ENCODE assay signal across 19 cellular contexts in the genomic region with DNA sequence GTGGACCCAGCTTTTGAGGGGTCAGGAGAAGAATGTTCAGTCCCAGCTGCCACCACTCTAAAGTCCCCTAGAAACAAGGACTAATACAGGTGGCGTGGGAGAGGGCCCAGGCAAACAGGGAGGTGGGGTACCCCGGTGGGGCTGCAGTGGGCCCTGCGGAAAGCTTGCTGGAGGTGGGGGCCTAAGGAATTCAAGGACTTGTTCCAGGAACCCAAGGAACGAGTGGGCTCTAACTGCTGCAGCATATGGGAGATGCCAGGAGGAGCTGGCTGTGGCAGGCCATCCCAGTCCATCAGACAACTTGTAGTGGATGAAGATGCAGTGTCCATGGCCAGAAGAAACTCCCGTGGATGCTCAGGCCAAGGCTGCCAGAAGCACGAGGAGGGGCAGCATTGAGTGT. TPM values are rescaled to one million over a fixed set of nuclear protein-coding genes. Genes with fewer than 3 reads are reported as not detected.
DNase-seq lines count a peak whose midpoint lies in the region; ATAC-seq lines count a peak whose summit lies in the region.
"Had no signal": no experiment of that assay in that cellular context is flagged by ENCODE, and none has a peak within 500 bp of the region (broad histone marks: within the 10 kb centered on the region; RNA-seq: fewer than 3 reads in every experiment).

No MANE protein-coding gene starts in this region.

- WGBS in trophoblast cell (ENCODE audit: extremely low coverage, insufficient coverage, insufficient read length) = no CpG with 5 or more reads among the region's 6 CpGs

- no peak overlapping the region for H3K14ac ChIP-seq in trophoblast cell (ENCODE audit: low read length)

- H2AK5ac ChIP-seq in trophoblast cell (ENCODE audit: low read length) = no peak overlapping the region

- H3K4me1 ChIP-seq in CD8-positive, alpha-beta memory T cell (ENCODE audit: insufficient read depth, low read length) = peaks cover 21% of the 10 kb centered on the region
- H3K4me1 ChIP-seq in trophoblast cell (ENCODE audit: control insufficient read depth in 1 of 2, insufficient read depth in 2 of 2, low read length in 2 of 2) = peaks cover 5 to 11% of the 10 kb centered on the region in 2 experiments

- H3K27ac Mint-ChIP-seq in activated T-cell treated with anti-CD3 and anti-CD28 coated beads, Interleukin-2, amount 50 U/mL, for 72 hours = peak overlapping the region; percentile 16
- peak overlapping the region in 5 of 8 donors; percentile 3 to 92 (median 64) for H3K27ac Mint-ChIP-seq in CD8-positive, alpha-beta memory T cell
- peak overlapping the region; percentile 65 to 75 for H3K27ac Mint-ChIP-seq in effector memory CD8-positive, alpha-beta T cell
- H3K27ac Mint-ChIP-seq: GM23338, H9 had no signal

- H3K18ac ChIP-seq in trophoblast cell (ENCODE audit: low read length) = no peak overlapping the region

- H4K8ac ChIP-seq in trophoblast cell (ENCODE audit: low read depth, low read length) = no peak overlapping the region

- peaks cover 37% of the 10 kb centered on the region for H3K36me3 ChIP-seq in CD8-positive, alpha-beta memory T cell (ENCODE audit: insufficient read depth, low read length)
- H3K36me3 ChIP-seq in trophoblast cell (ENCODE audit: control insufficient read depth in 1 of 2, insufficient read depth in 2 of 2, low read length in 2 of 2) = peaks cover 0 to 1% of the 10 kb centered on the region in 2 experiments

- no peak overlapping the region for H2BK12ac ChIP-seq in trophoblast cell (ENCODE audit: low read length)

- H4K12ac ChIP-seq in trophoblast cell (ENCODE audit: low read depth, low read length) = peak overlapping the region; percentile 46

- H3K27ac ChIP-seq in CD8-positive, alpha-beta memory T cell (ENCODE audit: low read depth, low read length) = no peak overlapping the region
- H3K27ac ChIP-seq in trophoblast cell (ENCODE audit: low read depth, low read length) = no peak overlapping the region
- H3K27ac ChIP-seq: BLaER1 treated with 17β-estradiol and CSF1 and Interleukin-3, amounts not matched to agents 10 nM and 100 nM had no signal

- H3K9me3 ChIP-seq in CD8-positive, alpha-beta memory T cell (ENCODE audit: low read length) = peaks cover 15% of the 10 kb centered on the region
- H3K9me3 ChIP-seq in trophoblast cell (ENCODE audit: insufficient read depth, low read depth, low read length) = peaks cover 8% of the 10 kb centered on the region

- no peak overlapping the region for H2AFZ ChIP-seq in trophoblast cell (ENCODE audit: insufficient read depth, low read length, poor library complexity)
- H2AFZ ChIP-seq: GM23338 had no signal

- H3K9me3 Mint-ChIP-seq in activated T-cell treated with anti-CD3 and anti-CD28 coated beads, Interleukin-2, amount 50 U/mL, for 72 hours = peaks cover 7 to 14% of the 10 kb centered on the region in 2 donors
- peaks cover 11% of the 10 kb centered on the region for H3K9me3 Mint-ChIP-seq in activated T-cell treated with anti-CD3 and anti-CD28 coated beads, Interleukin-2, amount 50 U/mL, for 4 hours
- H3K9me3 Mint-ChIP-seq in CD8-positive, alpha-beta memory T cell = peaks cover 7 to 28% (median 20%) of the 10 kb centered on the region in 5 donors
- H3K9me3 Mint-ChIP-seq in effector memory CD8-positive, alpha-beta T cell = peaks cover 0 to 2% of the 10 kb centered on the region in 2 donors

- no peak overlapping the region for H3K4me2 ChIP-seq in trophoblast cell (ENCODE audit: low read length)
- H3K4me2 ChIP-seq: GM23338 had no signal

- no peak overlapping the region for H3K9ac ChIP-seq in trophoblast cell (ENCODE audit: low read length)
- H3K9ac ChIP-seq: BLaER1 treated with 17β-estradiol and CSF1 and Interleukin-3, amounts not matched to agents 10 nM and 100 nM had no signal

- H3K4me1 Mint-ChIP-seq in activated T-cell treated with anti-CD3 and anti-CD28 coated beads, Interleukin-2, amount 50 U/mL, for 72 hours (ENCODE audit: low read depth) = peaks cover 36% of the 10 kb centered on the region
- H3K4me1 Mint-ChIP-seq in activated T-cell treated with anti-CD3 and anti-CD28 coated beads, Interleukin-2, amount 50 U/mL, for 4 hours (ENCODE audit: low read depth) = peaks cover 33% of the 10 kb centered on the region
- peaks cover 26 to 35% (median 33%) of the 10 kb centered on the region in 3 donors for H3K4me1 Mint-ChIP-seq in CD8-positive, alpha-beta memory T cell
- H3K4me1 Mint-ChIP-seq in effector memory CD8-positive, alpha-beta T cell (ENCODE audit: low read depth in 2 of 2) = peaks cover 17 to 29% of the 10 kb centered on the region in 2 donors

- H3K23ac ChIP-seq in trophoblast cell (ENCODE audit: low read length) = no peak overlapping the region

- H3K27me3 Mint-ChIP-seq in activated T-cell treated with anti-CD3 and anti-CD28 coated beads, Interleukin-2, amount 50 U/mL, for 72 hours (ENCODE audit: low read depth) = no peaks in the 10 kb centered on the region
- no peaks in the 10 kb centered on the region for H3K27me3 Mint-ChIP-seq in activated T-cell treated with anti-CD3 and anti-CD28 coated beads, Interleukin-2, amount 50 U/mL, for 4 hours (ENCODE audit: low read depth)
- no peaks in the 10 kb centered on the region for H3K27me3 Mint-ChIP-seq in CD8-positive, alpha-beta memory T cell
- H3K27me3 Mint-ChIP-seq in effector memory CD8-positive, alpha-beta T cell = no peaks in the 10 kb centered on the region
- H3K27me3 Mint-ChIP-seq: CD4-positive, CD25-positive, alpha-beta regulatory T cell had no signal

- no peak overlapping the region for H2BK5ac ChIP-seq in trophoblast cell (ENCODE audit: low read depth, low read length, poor library complexity)

- CTCF ChIA-PET in CD8-positive, alpha-beta memory T cell (lab: Charles Lee) = interaction anchor here (0.5 to 6.1 kb wide), 7 partner anchors 10 to 135 kb away, joined by 3 to 79 read pairs (median 11); partner anchors contain the start of genes CYLD and SNX20

- POLR2A ChIA-PET in CD8-positive, alpha-beta memory T cell (lab: Charles Lee) = no interaction called here

- no peaks in the 10 kb centered on the region for H3K27me3 ChIP-seq in CD8-positive, alpha-beta memory T cell (ENCODE audit: insufficient read depth, low read length, poor library complexity, severe bottlenecking)
- no peaks in the 10 kb centered on the region for H3K27me3 ChIP-seq in trophoblast cell (ENCODE audit: insufficient read depth, low read length)
- H3K27me3 ChIP-seq: BLaER1 treated with 17β-estradiol and CSF1 and Interleukin-3, amounts not matched to agents 10 nM and 100 nM had no signal

- H3K4me3 Mint-ChIP-seq in activated T-cell treated with anti-CD3 and anti-CD28 coated beads, Interleukin-2, amount 50 U/mL, for 72 hours = no peak overlapping the region
- H3K4me3 Mint-ChIP-seq in activated T-cell treated with anti-CD3 and anti-CD28 coated beads, Interleukin-2, amount 50 U/mL, for 4 hours = no peak overlapping the region
- no peak overlapping the region for H3K4me3 Mint-ChIP-seq in CD8-positive, alpha-beta memory T cell
- H3K4me3 Mint-ChIP-seq in effector memory CD8-positive, alpha-beta T cell = no peak overlapping the region
- H3K4me3 Mint-ChIP-seq: GM23338, H9 had no signal

- ATAC-seq in activated T-cell treated with anti-CD3 and anti-CD28 coated beads, Interleukin-2, amount 50 U/mL, for 72 hours (replicated peaks in 1 of 2) = no peak
- no peak for ATAC-seq in activated T-cell treated with anti-CD3 and anti-CD28 coated beads, Interleukin-2, amount 50 U/mL, for 4 hours
- no peak for ATAC-seq in effector memory CD8-positive, alpha-beta T cell (replicated peaks)
- no peak for ATAC-seq in HG02763 (IDR thresholded peaks at IDR 0.05; ENCODE audit: unreplicated experiment)
- ATAC-seq: GM23338, HepG2 had no signal

- H3K79me2 ChIP-seq in trophoblast cell (ENCODE audit: control insufficient read depth, insufficient read depth, low read length, poor library complexity) = no peaks in the 10 kb centered on the region

- no peak overlapping the region for H4K91ac ChIP-seq in trophoblast cell (ENCODE audit: low read depth, low read length)

- peaks cover 26 to 35% of the 10 kb centered on the region in 2 donors for H3K36me3 Mint-ChIP-seq in activated T-cell treated with anti-CD3 and anti-CD28 coated beads, Interleukin-2, amount 50 U/mL, for 72 hours (ENCODE audit: insufficient read depth in 2 of 2)
- H3K36me3 Mint-ChIP-seq in activated T-cell treated with anti-CD3 and anti-CD28 coated beads, Interleukin-2, amount 50 U/mL, for 4 hours (ENCODE audit: insufficient read depth) = peaks cover 55% of the 10 kb centered on the region
- peaks cover 34 to 70% (median 38%) of the 10 kb centered on the region in 3 donors for H3K36me3 Mint-ChIP-seq in CD8-positive, alpha-beta memory T cell
- peaks cover 39% of the 10 kb centered on the region for H3K36me3 Mint-ChIP-seq in effector memory CD8-positive, alpha-beta T cell (ENCODE audit: insufficient read depth)

- H3K4me3 ChIP-seq in CD8-positive, alpha-beta memory T cell (ENCODE audit: low read length) = no peak overlapping the region
- H3K4me3 ChIP-seq in trophoblast cell (ENCODE audit: low read depth, low read length) = no peak overlapping the region
- H3K4me3 ChIP-seq: BLaER1 treated with 17β-estradiol and CSF1 and Interleukin-3, amounts not matched to agents 10 nM and 100 nM; GM23338 had no signal

- no peaks in the 10 kb centered on the region for H3K79me1 ChIP-seq in trophoblast cell (ENCODE audit: low read length)

- DNase-seq in activated T-cell treated with anti-CD3 and anti-CD28 coated beads, Interleukin-2, amount 50 U/mL, for 72 hours = no peak
- DNase-seq in activated T-cell treated with anti-CD3 and anti-CD28 coated beads, Interleukin-2, amount 50 U/mL, for 4 hours = no peak
- DNase-seq in CD8-positive, alpha-beta memory T cell = no peak
- no peak for DNase-seq in effector memory CD8-positive, alpha-beta T cell
- DNase-seq in trophoblast cell (no peak), dedifferentiated amniotic fluid mesenchymal stem cell (ENCODE audit: extremely low spot score) (no peak)
- DNase-seq in activated CD8-positive, alpha-beta memory T cell treated with anti-CD3 and anti-CD28 coated beads, Interleukin-2, amount 50 U/mL, for 4 hours = no peak
- DNase-seq: ACHN; CD4-positive, CD25-positive, alpha-beta regulatory T cell; COR-L47; DMS153; DND-41; GDM1; H9 had no signal

- H3K4ac ChIP-seq in trophoblast cell (ENCODE audit: low read depth, low read length) = no peak overlapping the region

- H2BK120ac ChIP-seq in trophoblast cell (ENCODE audit: insufficient read depth, low read length, poor library complexity) = no peak overlapping the region

RNA-seq across cellular contexts. Expression of gene SNX20, which starts 10.6 kb away (rescaled TPM):
- 10 to 100 TPM; 45.2 to 49.9 TPM for total RNA-seq in activated T-cell treated with anti-CD3 and anti-CD28 coated beads, Interleukin-2, amount 50 U/mL, for 72 hours
- 10 to 100 TPM; 16.3 to 25.7 (median 16.6) TPM for total RNA-seq in activated T-cell treated with anti-CD3 and anti-CD28 coated beads, Interleukin-2, amount 50 U/mL, for 4 hours
- 10 to 100 TPM; 25.0 to 27.8 TPM for total RNA-seq in CD8-positive, alpha-beta memory T cell
- polyA plus RNA-seq in CD8-positive, alpha-beta memory T cell = 61.7 TPM
- not detected in 2 replicates for polyA plus RNA-seq in trophoblast cell (2013)
- total RNA-seq: A172, GM23338, H9, HepG2 had no signal
- polyA plus RNA-seq: GM23338, HepG2 had no signal

RNA-seq across cellular contexts. Expression of gene NOD2, which starts 22.9 kb away (rescaled TPM):
- total RNA-seq in activated T-cell treated with anti-CD3 and anti-CD28 coated beads, Interleukin-2, amount 50 U/mL, for 72 hours = 10 to 100 TPM; 11.3 to 13.0 TPM
- 1 to 10 TPM; 2.9 to 6.2 (median 3.9) TPM for total RNA-seq in activated T-cell treated with anti-CD3 and anti-CD28 coated beads, Interleukin-2, amount 50 U/mL, for 4 hours
- total RNA-seq in CD8-positive, alpha-beta memory T cell = 1 to 10 TPM; 1.8 TPM
- 1.9 TPM for polyA plus RNA-seq in CD8-positive, alpha-beta memory T cell
- polyA plus RNA-seq in trophoblast cell (2013) = 0.08 and 0.11 TPM in 2 replicates
- total RNA-seq: A172 had no signal

Comparison
In these comparisons a context has a peak if more than half of its experiments do, and no peak if none do; other contexts are left out.
1. H3K27ac Mint-ChIP-seq: peak in every context shown above with its lines; median percentile 70 in effector memory CD8-positive, alpha-beta T cell; 64 in CD8-positive, alpha-beta memory T cell; 16 in activated T-cell treated with anti-CD3 and anti-CD28 coated beads, Interleukin-2, amount 50 U/mL, for 72 hours.